In genomic region chr2:46697830-46698323, GRCh38 we compare ENCODE assay signal across 8 cellular contexts. TPM values are rescaled to one million over a fixed set of nuclear protein-coding genes. Genes with fewer than 3 reads are reported as not detected.
DNase-seq lines count a peak whose midpoint lies in the region; ATAC-seq lines count a peak whose summit lies in the region.

No MANE protein-coding gene starts in this region.

- H3K27ac ChIP-seq in CD4-positive, alpha-beta memory T cell (ENCODE audit: low read depth, low read length) = peak overlapping the region; percentile 51
- H3K27ac ChIP-seq in neuronal stem cell (replicated peaks; ENCODE audit: low read length) = no peak overlapping the region

- no CpG with 5 or more reads among the region's 14 CpGs for WGBS in neuronal stem cell (ENCODE audit: extremely low coverage in 2 of 2, insufficient read length in 2 of 2, insufficient replicate concordance in 1 of 2), 2 donors

- H2BK5ac ChIP-seq in neuronal stem cell (ENCODE audit: low read length) = no peak overlapping the region

- POLR2A ChIA-PET in CD4-positive, alpha-beta memory T cell (lab: Charles Lee; ENCODE audit: partially characterized antibody) = interaction anchor here (0.5 kb wide), 1 partner anchor 160 kb away, joined by 4 read pairs; no protein-coding TSS in a partner anchor

- H3K9ac ChIP-seq in endocrine pancreas (ENCODE audit: control insufficient read depth, insufficient read depth, low read length) = peak overlapping the region; percentile 67
- H3K9ac ChIP-seq in neuronal stem cell (ENCODE audit: low read depth, low read length, poor library complexity) = no peak overlapping the region

- peak overlapping the region; percentile 66 for H3K4me2 ChIP-seq in neuronal stem cell (ENCODE audit: insufficient read depth, low read length, poor library complexity, severe bottlenecking)

- no peak overlapping the region for H3K18ac ChIP-seq in neuronal stem cell (ENCODE audit: low read length)

- CTCF ChIA-PET in CD4-positive, alpha-beta memory T cell (lab: Charles Lee; ENCODE audit: partially characterized antibody) = no interaction called here

- peaks cover 22% of the 10 kb centered on the region for H3K4me1 ChIP-seq in CD4-positive, alpha-beta memory T cell (ENCODE audit: insufficient read depth, low read length)
- H3K4me1 ChIP-seq in endocrine pancreas (ENCODE audit: control insufficient read depth, insufficient read depth, low read length) (peaks cover 12% of the 10 kb centered on the region), neuronal stem cell (ENCODE audit: control insufficient read depth in 2 of 2, insufficient read depth in 1 of 2, low read depth in 1 of 2, low read length in 2 of 2) (peaks cover 0 to 2% of the 10 kb centered on the region in 2 donors)

- H3K23ac ChIP-seq in neuronal stem cell (ENCODE audit: low read depth, low read length, poor library complexity) = no peak overlapping the region

- no peak overlapping the region for H4K8ac ChIP-seq in neuronal stem cell (ENCODE audit: low read depth, low read length)

- no peak overlapping the region for H4K91ac ChIP-seq in neuronal stem cell (ENCODE audit: low read depth, low read length, poor library complexity)

- no peaks in the 10 kb centered on the region for H3K27me3 Mint-ChIP-seq in CD4-positive, alpha-beta memory T cell

- no peak for ATAC-seq in GM18520 (IDR thresholded peaks at IDR 0.05; ENCODE audit: unreplicated experiment)

- no peak overlapping the region for H2AK5ac ChIP-seq in neuronal stem cell (ENCODE audit: low read depth, low read length)

- no peaks in the 10 kb centered on the region for H3K27me3 ChIP-seq in CD4-positive, alpha-beta memory T cell (ENCODE audit: insufficient read depth, low read length)
- H3K27me3 ChIP-seq in endocrine pancreas (ENCODE audit: control insufficient read depth, insufficient read depth, low read length) (no peaks in the 10 kb centered on the region), neuronal stem cell (ENCODE audit: control insufficient read depth in 3 of 3, insufficient read depth in 3 of 3, low read depth in 1 of 3, low read length in 3 of 3) (peaks cover 0 to 13% (median 0%) of the 10 kb centered on the region in 3 experiments)

- no peaks in the 10 kb centered on the region for H3K79me1 ChIP-seq in neuronal stem cell (ENCODE audit: low read depth, low read length)

- H3K4ac ChIP-seq in neuronal stem cell (ENCODE audit: low read length) = no peak overlapping the region

- H3K27ac Mint-ChIP-seq in CD4-positive, alpha-beta memory T cell = peak overlapping the region; percentile 91 to 97 (median 96)

- peaks cover 32 to 50% (median 39%) of the 10 kb centered on the region in 4 donors for H3K4me1 Mint-ChIP-seq in CD4-positive, alpha-beta memory T cell

- intact Hi-C loops in CD4-positive, alpha-beta memory T cell (cut with micrococcal nuclease) = no loop called here
- intact Hi-C loops in posterior cingulate gyrus (cut with DNase I) = no loop called here

- no peak overlapping the region for H2BK15ac ChIP-seq in neuronal stem cell (ENCODE audit: low read length)

- peak overlapping the region; percentile 97 to 99 (median 98) for H3K4me3 Mint-ChIP-seq in CD4-positive, alpha-beta memory T cell

- H2BK120ac ChIP-seq in neuronal stem cell (ENCODE audit: low read depth, low read length) = no peak overlapping the region

- no peak for DNase-seq in CD4-positive, alpha-beta memory T cell
- DNase-seq in NCI-H69 (lab: John Stamatoyannopoulos, UW) (peak; percentile 25), neuronal stem cell (ENCODE audit: low spot score) (no peak), posterior cingulate gyrus (no peak), NCI-H446 (lab: John Stamatoyannopoulos, UW) (no peak), mucosa of gallbladder (ENCODE audit: low spot score) (no peak)

- H3K4me3 ChIP-seq in CD4-positive, alpha-beta memory T cell (ENCODE audit: low read length in 2 of 2) = peak overlapping the region; percentile 87 to 94
- peak overlapping the region; percentile 52 for H3K4me3 ChIP-seq in endocrine pancreas (ENCODE audit: control insufficient read depth, insufficient read depth, low read length)
- H3K4me3 ChIP-seq in neuronal stem cell (ENCODE audit: low read length in 2 of 2) = peak overlapping the region in 1 of 2 donors; percentile 67

- peaks cover 0 to 10% of the 10 kb centered on the region in 2 donors for H3K36me3 Mint-ChIP-seq in CD4-positive, alpha-beta memory T cell

- peaks cover 0 to 2% (median 0%) of the 10 kb centered on the region in 8 donors for H3K9me3 Mint-ChIP-seq in CD4-positive, alpha-beta memory T cell

- no peaks in the 10 kb centered on the region for H3K9me3 ChIP-seq in CD4-positive, alpha-beta memory T cell (ENCODE audit: control insufficient read depth in 1 of 2, low read length in 2 of 2)
- H3K9me3 ChIP-seq in endocrine pancreas (ENCODE audit: control insufficient read depth, low read length) (no peaks in the 10 kb centered on the region), neuronal stem cell (replicated peaks in 1 of 2; ENCODE audit: control insufficient read depth in 2 of 2, insufficient read depth in 1 of 2, low read depth in 1 of 2, low read length in 2 of 2) (peaks cover 0 to 3% of the 10 kb centered on the region in 2 donors)

- H3K14ac ChIP-seq in neuronal stem cell (ENCODE audit: low read length) = no peak overlapping the region

- no peaks in the 10 kb centered on the region for H3K36me3 ChIP-seq in CD4-positive, alpha-beta memory T cell (ENCODE audit: insufficient read depth, low read length)
- H3K36me3 ChIP-seq in endocrine pancreas (ENCODE audit: control insufficient read depth, insufficient read depth, low read length) (no peaks in the 10 kb centered on the region), neuronal stem cell (replicated peaks in 1 of 2; ENCODE audit: control insufficient read depth in 2 of 2, insufficient read depth in 2 of 2, low read length in 2 of 2) (no peaks in the 10 kb centered on the region)

- peak overlapping the region; percentile 96 for H2AFZ ChIP-seq in neuronal stem cell (ENCODE audit: low read length)

- no peak overlapping the region for H2BK12ac ChIP-seq in neuronal stem cell (ENCODE audit: low read length)

RNA-seq across cellular contexts. Expression of gene SOCS5, which starts 1.2 kb away (rescaled TPM):
- total RNA-seq in CD4-positive, alpha-beta memory T cell = 10 to 100 TPM; 13.3 to 13.6 TPM
- 1 to 10 TPM; 4.0 to 5.1 TPM for polyA plus RNA-seq in CD4-positive, alpha-beta memory T cell
- 10.5 TPM for polyA plus RNA-seq in neuronal stem cell (2013, experiment 1 of 2)
- 10.7 TPM for polyA plus RNA-seq in neuronal stem cell (2013, experiment 2 of 2)
- 20.2 TPM for total RNA-seq in mucosa of gallbladder
